Comparison of ENCODE assay signal across 21 cellular contexts in the genomic region with DNA sequence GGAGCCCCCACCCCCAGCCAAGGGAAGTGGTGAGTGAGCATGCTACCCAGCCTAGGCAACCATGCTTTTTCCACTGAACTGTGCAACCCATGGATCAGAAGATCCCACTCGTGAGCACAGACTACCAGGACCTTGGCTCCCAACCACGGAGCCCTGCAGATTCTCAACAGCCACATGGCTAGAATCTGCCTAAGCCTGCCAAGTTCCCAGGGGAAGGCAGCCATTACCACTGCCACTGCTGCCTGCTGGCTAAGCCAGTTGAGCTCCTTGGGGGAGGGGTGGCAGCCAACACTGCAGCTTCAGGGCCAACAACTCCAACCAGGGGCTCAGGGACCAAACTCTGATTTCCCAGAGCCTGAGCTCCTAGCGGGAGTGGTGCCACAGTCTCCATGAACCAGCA.
DNase-seq lines count a peak whose midpoint lies in the region; ATAC-seq, FAIRE-seq and TF ChIP-seq lines count a peak whose summit lies in the region.
"Had no signal": no experiment of that assay in that cellular context is flagged by ENCODE, and none has a peak within 500 bp of the region (broad histone marks: within the 10 kb centered on the region; RNA-seq: fewer than 3 reads in every experiment).

No MANE protein-coding gene starts in this region.

- H3K9me3 ChIP-seq in right atrium auricular region (peaks cover 0 to 35% of the 10 kb centered on the region in 2 donors), H1 (ENCODE audit: insufficient read depth in 2 of 2, low read depth in 1 of 2, low read length in 1 of 2) (0 out of 4 replicates have a peak, but pooled peaks cover 0 to 6% of the 10 kb centered on the region in 2 experiments), thyroid gland (no peaks in the 10 kb centered on the region), sigmoid colon (peaks cover 0 to 9% (median 4%) of the 10 kb centered on the region in 4 donors)

- no peak for TF ChIP-seq EP300 in H1 (IDR thresholded peaks at IDR 0.05; ENCODE audit: borderline replicate concordance in 1 of 2, low read depth in 2 of 2, low read length in 2 of 2)
- TF ChIP-seq EP300 in sigmoid colon (IDR thresholded peaks at IDR 0.05): no peak

- no peak for TF ChIP-seq POLR2A in H1 (IDR thresholded peaks at IDR 0.05; ENCODE audit: control extremely low read depth in 1 of 2, low read depth in 2 of 2, low read length in 2 of 2)
- no peak for TF ChIP-seq POLR2A in thyroid gland (IDR thresholded peaks at IDR 0.05)
- TF ChIP-seq POLR2A in sigmoid colon (IDR thresholded peaks at IDR 0.05): no peak

- peak overlapping the region; percentile 72; the same call in 1 of the 2 replicates for H2BK15ac ChIP-seq in H1 (ENCODE audit: low read length)

- POLR2A ChIA-PET in H1 (lab: Charles Lee; ENCODE audit: partially characterized antibody): no interaction called here

- H2BK12ac ChIP-seq in H1 (ENCODE audit: low read depth, low read length): no peak overlapping the region

- FAIRE-seq in H1 (lab: Jason Lieb, UNC): no peak
- FAIRE-seq: GM12892, H54 had no signal

- no peak overlapping the region for H2AFZ ChIP-seq in H1 (ENCODE audit: low read length)

- no peaks in the 10 kb centered on the region for H4K20me1 ChIP-seq in H1 (replicated peaks in 1 of 2; ENCODE audit: control insufficient read depth in 1 of 2, insufficient read depth in 2 of 2, low read length in 2 of 2)

- no peak overlapping the region for H3K4ac ChIP-seq in H1 (replicated peaks; ENCODE audit: insufficient read length, low read depth, low read length)

- H3K79me2 ChIP-seq in H1 (ENCODE audit: control insufficient read depth in 1 of 2, insufficient read depth in 2 of 2, low read length in 2 of 2): no peaks in the 10 kb centered on the region

- CTCF ChIA-PET in H1 (lab: Charles Lee; ENCODE audit: partially characterized antibody): interaction anchor here (0.7 to 1.4 kb wide), 3 partner anchors 10 to 109 kb away, joined by 3 read pairs; no protein-coding TSS in a partner anchor

- no peaks in the 10 kb centered on the region for H3K23me2 ChIP-seq in H1 (ENCODE audit: low read depth, low read length)

- H3K4me1 ChIP-seq in right atrium auricular region (no peaks in the 10 kb centered on the region), H1 (replicated peaks in 1 of 4; ENCODE audit: control insufficient read depth in 3 of 4, insufficient read depth in 4 of 4, low read length in 3 of 4) (no peaks in the 10 kb centered on the region), thyroid gland (peaks cover 0 to 4% of the 10 kb centered on the region in 2 donors), sigmoid colon (no peaks in the 10 kb centered on the region)
- H3K4me1 ChIP-seq: Peyer's patch, SJCRH30 had no signal

- H4K5ac ChIP-seq in H1 (ENCODE audit: insufficient read length, low read depth, low read length): no peak overlapping the region

- no peaks in the 10 kb centered on the region for H3K79me1 ChIP-seq in H1 (ENCODE audit: low read depth, low read length)

- TF ChIP-seq RAD21 in H1 (IDR thresholded peaks at IDR 0.05 in 1 of 2, conservative IDR thresholded peaks at IDR 0.05 in 1 of 2; ENCODE audit: low read depth in 2 of 2, low read length in 2 of 2): no peak

- intact Hi-C loops in Right ventricle myocardium superior (cut with DNase I): no loop called here
- intact Hi-C loops in thyroid gland (cut with DNase I): no loop called here
- intact Hi-C loops in sigmoid colon (cut with DNase I): no loop called here

- H3K9ac ChIP-seq in H1 (replicated peaks in 1 of 4; ENCODE audit: extremely low read depth in 1 of 4, low read depth in 3 of 4, low read length in 3 of 4): no peak overlapping the region

- no peak overlapping the region for H2AK5ac ChIP-seq in H1 (ENCODE audit: low read depth, low read length)

- H3K14ac ChIP-seq in H1 (ENCODE audit: insufficient read length): no peak overlapping the region

- H3K27me3 ChIP-seq in right atrium auricular region (no peaks in the 10 kb centered on the region), H1 (replicated peaks in 1 of 4; ENCODE audit: control insufficient read depth in 3 of 4, extremely low read depth in 1 of 4, insufficient read depth in 3 of 4, low read length in 3 of 4) (no peaks in the 10 kb centered on the region), thyroid gland (no peaks in the 10 kb centered on the region), sigmoid colon (no peaks in the 10 kb centered on the region)
- H3K27me3 ChIP-seq: Peyer's patch, SJCRH30 had no signal

- H2BK20ac ChIP-seq in H1 (ENCODE audit: low read length): no peak overlapping the region

- no peak overlapping the region for H3K56ac ChIP-seq in H1 (replicated peaks; ENCODE audit: insufficient read length, low read depth, low read length)

- no peak overlapping the region for H4K91ac ChIP-seq in H1 (replicated peaks; ENCODE audit: insufficient read length, low read length)

- H3K4me3 ChIP-seq in right atrium auricular region: no peak overlapping the region
- no peak overlapping the region for H3K4me3 ChIP-seq in H1 (ENCODE audit: extremely low read depth in 1 of 4, insufficient read depth in 2 of 4, low read depth in 3 of 4, low read length in 4 of 4)
- no peak overlapping the region for H3K4me3 ChIP-seq in thyroid gland (replicated peaks in 1 of 3)
- no peak overlapping the region for H3K4me3 ChIP-seq in sigmoid colon
- H3K4me3 ChIP-seq: Peyer's patch, SJCRH30 had no signal

- no peak overlapping the region for H3K23ac ChIP-seq in H1 (ENCODE audit: insufficient read length)

- H2BK120ac ChIP-seq in H1 (replicated peaks; ENCODE audit: low read depth, low read length): no peak overlapping the region

- H3K27ac ChIP-seq in right atrium auricular region (no peak overlapping the region), H1 (ENCODE audit: low read depth, low read length) (no peak overlapping the region), thyroid gland (peak overlapping the region in 2 of 3 donors; percentile 13 to 26), sigmoid colon (no peak overlapping the region)
- H3K27ac ChIP-seq: Peyer's patch, SJCRH30 had no signal

- TF ChIP-seq CTCF in right atrium auricular region (IDR thresholded peaks at IDR 0.05): no peak
- TF ChIP-seq CTCF in H1 (IDR thresholded peaks at IDR 0.05; ENCODE audit: control extremely low read depth in 1 of 3, insufficient read depth in 1 of 3, low read depth in 1 of 3, low read length in 3 of 3): no peak
- no peak for TF ChIP-seq CTCF in thyroid gland (IDR thresholded peaks at IDR 0.05)
- no peak for TF ChIP-seq CTCF in sigmoid colon (IDR thresholded peaks at IDR 0.05)

- 83% methylated on average over 3 of the region's 3 CpGs; no CpG with 5 or more reads in 1 of the 2 experiments for WGBS in H1 (ENCODE audit: extremely low coverage in 1 of 2, insufficient coverage in 1 of 2, insufficient read length in 1 of 2, insufficient replicate concordance in 2 of 2, low coverage in 1 of 2, low lambda C conversion rate in 2 of 2, missing lambda C conversion rate in 1 of 2), 2 experiments
- WGBS in thyroid gland, 2 donors: 55 to 100% methylated on average over 1 to 3 of the region's 3 CpGs
- 89 to 92% methylated on average over 3 of the region's 3 CpGs for WGBS in sigmoid colon, 2 donors

- H3K18ac ChIP-seq in H1 (ENCODE audit: extremely low read depth, low read length): peak overlapping the region; percentile 32; the same call in 1 of the 2 replicates

- H3K36me3 ChIP-seq in right atrium auricular region: no peaks in the 10 kb centered on the region
- H3K36me3 ChIP-seq in H1 (ENCODE audit: control insufficient read depth in 2 of 4, insufficient read depth in 4 of 4, low read length in 3 of 4): no peaks in the 10 kb centered on the region
- no peaks in the 10 kb centered on the region for H3K36me3 ChIP-seq in thyroid gland
- no peaks in the 10 kb centered on the region for H3K36me3 ChIP-seq in sigmoid colon
- H3K36me3 ChIP-seq: Peyer's patch, SJCRH30 had no signal

- ATAC-seq in Right ventricle myocardium superior (ENCODE audit: poor library complexity): peak; percentile 41

- H4K8ac ChIP-seq in H1 (ENCODE audit: extremely low read depth, insufficient read depth, low read length): no peak overlapping the region

- no peak overlapping the region for H2BK5ac ChIP-seq in H1 (ENCODE audit: low read depth, low read length)

- DNase-seq in Right ventricle myocardium superior (peak; percentile 37), right atrium auricular region (ENCODE audit: low spot score) (no peak), D341Med (ENCODE audit: low spot score) (peak; percentile 51), H1 (ENCODE audit: low read depth in 1 of 2, low spot score in 2 of 2) (no peak), thyroid gland (peak; percentile 15 to 52), sigmoid colon (no peak), T-helper 1 cell (no peak)
- DNase-seq: Calu3, DMS153, DND-41, NCI-H1048, NCI-H1417, NCI-H187 treated with DMSO at 0.1 percent for 48 hours, NCI-H446, NCI-H524 treated with DMSO at 0.1 percent for 48 hours, NCI-H774, OCI-M1, Peyer's patch had no signal

- no peak overlapping the region for H3K4me2 ChIP-seq in H1 (ENCODE audit: insufficient read depth in 1 of 2, low read depth in 2 of 2, low read length in 2 of 2)

TF ChIP-seq in H1, 55 proteins besides CTCF, POLR2A, EP300 and RAD21:
- TF ChIP-seq, protein P1, sequence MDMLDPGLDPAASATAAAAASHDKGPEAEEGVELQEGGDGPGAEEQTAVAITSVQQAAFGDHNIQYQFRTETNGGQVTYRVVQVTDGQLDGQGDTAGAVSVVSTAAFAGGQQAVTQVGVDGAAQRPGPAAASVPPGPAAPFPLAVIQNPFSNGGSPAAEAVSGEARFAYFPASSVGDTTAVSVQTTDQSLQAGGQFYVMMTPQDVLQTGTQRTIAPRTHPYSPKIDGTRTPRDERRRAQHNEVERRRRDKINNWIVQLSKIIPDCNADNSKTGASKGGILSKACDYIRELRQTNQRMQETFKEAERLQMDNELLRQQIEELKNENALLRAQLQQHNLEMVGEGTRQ (IDR thresholded peaks at IDR 0.05; ENCODE audit: low read length): no peak
- TF ChIP-seq ASH2L (IDR thresholded peaks at IDR 0.05; ENCODE audit: low read length) (no peak), SP1 (IDR thresholded peaks at IDR 0.05; ENCODE audit: low read depth, low read length) (no peak), CTBP2 (IDR thresholded peaks at IDR 0.05; ENCODE audit: borderline replicate concordance, insufficient read depth, insufficient read length, low read length) (no peak), SIRT6 (IDR thresholded peaks at IDR 0.05; ENCODE audit: low read length) (no peak), TCF12 (IDR thresholded peaks at IDR 0.05; ENCODE audit: low read depth, low read length) (no peak), JUN (IDR thresholded peaks at IDR 0.05; ENCODE audit: low read depth, low read length) (no peak), RNF2 (IDR thresholded peaks at IDR 0.05; ENCODE audit: borderline replicate concordance, low read depth, low read length, missing control alignments, poor library complexity, severe bottlenecking) (no peak), KDM1A (IDR thresholded peaks at IDR 0.05; ENCODE audit: borderline replicate concordance, low read length) (no peak)

Comparison
In these comparisons a context has a peak if more than half of its experiments do, and no peak if none do; other contexts are left out.
1. DNase-seq: peak in Right ventricle myocardium superior (single experiment), D341Med (single experiment) and thyroid gland (2 of 2); none in right atrium auricular region (single experiment), H1 (0 of 2), sigmoid colon (single experiment) and T-helper 1 cell (0 of 5).
2. H3K27ac ChIP-seq: peak in thyroid gland (2 of 3); none in right atrium auricular region (0 of 2), H1 (single experiment) and sigmoid colon (0 of 4).